Comparison of ENCODE assay signal across 8 cellular contexts in the genomic region with DNA sequence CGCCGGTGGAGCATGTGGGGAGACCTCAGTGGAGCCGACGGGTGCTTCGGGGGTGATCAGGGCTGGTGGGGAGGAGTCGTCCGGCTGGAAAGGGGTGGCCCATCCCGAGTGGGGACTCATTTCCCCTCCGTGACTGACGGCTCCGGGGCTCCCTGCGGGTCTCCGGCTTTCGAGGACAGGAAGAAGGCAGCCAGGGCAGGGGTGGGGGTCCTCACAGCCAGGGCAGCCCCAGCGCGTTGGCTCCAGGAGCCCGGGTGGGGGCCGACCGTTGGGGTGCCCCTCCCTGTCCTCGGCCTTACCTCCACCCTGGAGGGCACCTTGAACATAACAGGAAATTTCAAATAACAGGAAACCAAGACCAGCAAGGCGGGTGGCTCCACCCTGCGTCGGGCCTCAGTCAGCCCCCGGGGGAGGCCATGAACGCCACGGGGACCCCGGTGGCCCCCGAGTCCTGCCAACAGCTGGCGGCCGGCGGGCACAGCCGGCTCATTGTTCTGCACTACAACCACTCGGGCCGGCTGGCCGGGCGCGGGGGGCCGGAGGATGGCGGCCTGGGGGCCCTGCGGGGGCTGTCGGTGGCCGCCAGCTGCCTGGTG. TPM values are rescaled to one million over a fixed set of nuclear protein-coding genes. Genes with fewer than 3 reads are reported as not detected.
DNase-seq lines count a peak whose midpoint lies in the region; ATAC-seq and TF ChIP-seq lines count a peak whose summit lies in the region.

A gene with protein sequence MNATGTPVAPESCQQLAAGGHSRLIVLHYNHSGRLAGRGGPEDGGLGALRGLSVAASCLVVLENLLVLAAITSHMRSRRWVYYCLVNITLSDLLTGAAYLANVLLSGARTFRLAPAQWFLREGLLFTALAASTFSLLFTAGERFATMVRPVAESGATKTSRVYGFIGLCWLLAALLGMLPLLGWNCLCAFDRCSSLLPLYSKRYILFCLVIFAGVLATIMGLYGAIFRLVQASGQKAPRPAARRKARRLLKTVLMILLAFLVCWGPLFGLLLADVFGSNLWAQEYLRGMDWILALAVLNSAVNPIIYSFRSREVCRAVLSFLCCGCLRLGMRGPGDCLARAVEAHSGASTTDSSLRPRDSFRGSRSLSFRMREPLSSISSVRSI (plus strand): TSS at position 393 of the 596 bp plus-strand sequence. CDS start 24 bp downstream, at position 417.

- ATAC-seq in Right ventricle myocardium inferior (peak; percentile 40), esophagus mucosa (peak; percentile 42)
- ATAC-seq in activated CD4-positive, alpha-beta T cell treated with anti-CD3 and anti-CD28 coated beads for 36 hours: peak; percentile 57

- CTCF ChIA-PET in activated CD4-positive, alpha-beta T cell treated with anti-CD3 and anti-CD28 coated beads for 36 hours (lab: Charles Lee): interaction anchor here (0.6 kb wide), 1 partner anchor 34 kb away, joined by 3 read pairs; no protein-coding TSS in a partner anchor

- in situ Hi-C loops in G401 (cut with HindIII; ENCODE audit: low sequenced_read_pairs): no loop called here

- no peaks in the 10 kb centered on the region for H3K27me3 Mint-ChIP-seq in activated CD4-positive, alpha-beta T cell treated with anti-CD3 and anti-CD28 coated beads for 36 hours

- DNase-seq in Right ventricle myocardium inferior (ENCODE audit: missing footprints) (no peak), right atrium auricular region (ENCODE audit: low spot score) (no peak), RKO (ENCODE audit: low spot score) (no peak), HCEC 1CT (no peak), G401 (ENCODE audit: low spot score) (no peak)
- DNase-seq in activated CD4-positive, alpha-beta T cell treated with anti-CD3 and anti-CD28 coated beads for 36 hours: peak; percentile 76
- DNase-seq in stimulated activated CD8-positive, alpha-beta memory T cell treated with anti-CD3 and anti-CD28 coated beads, Interleukin-15, amount 100 ng/mL, for 48 hours (ENCODE audit: low read depth in 2 of 2): peak; percentile 54 to 56

- no peaks in the 10 kb centered on the region for H3K9me3 Mint-ChIP-seq in activated CD4-positive, alpha-beta T cell treated with anti-CD3 and anti-CD28 coated beads for 36 hours (ENCODE audit: low read depth)

- POLR2A ChIA-PET in activated CD4-positive, alpha-beta T cell treated with anti-CD3 and anti-CD28 coated beads for 36 hours (lab: Charles Lee): interaction anchor here (0.6 kb wide), 1 partner anchor 48 kb away, joined by 4 read pairs; no protein-coding TSS in a partner anchor

- peaks cover 28% of the 10 kb centered on the region for H3K4me1 Mint-ChIP-seq in activated CD4-positive, alpha-beta T cell treated with anti-CD3 and anti-CD28 coated beads for 36 hours

- peak within 1 kb of the TSS; percentile 97 for H3K27ac Mint-ChIP-seq in activated CD4-positive, alpha-beta T cell treated with anti-CD3 and anti-CD28 coated beads for 36 hours

- H3K27ac ChIP-seq in right atrium auricular region: no peak within 1 kb of the TSS

- no peaks in the 10 kb centered on the region for H3K27me3 ChIP-seq in right atrium auricular region

- no peaks in the 10 kb centered on the region for H3K36me3 ChIP-seq in right atrium auricular region

- intact Hi-C loops in Right ventricle myocardium inferior (cut with DNase I): no loop called here
- intact Hi-C loops in activated CD4-positive, alpha-beta T cell treated with anti-CD3 and anti-CD28 coated beads for 36 hours (cut with DNase I, micrococcal nuclease): loop anchor here in 1 of 2 experiments (1.0 kb wide), 1 partner anchor 36 kb away; no protein-coding TSS in a partner anchor

- H3K9me3 ChIP-seq in right atrium auricular region: no peaks in the 10 kb centered on the region

- peak within 1 kb of the TSS in 1 of 2 donors; percentile 24 for H3K4me3 ChIP-seq in right atrium auricular region

- no peaks in the 10 kb centered on the region for H3K4me1 ChIP-seq in right atrium auricular region

- H3K36me3 Mint-ChIP-seq in activated CD4-positive, alpha-beta T cell treated with anti-CD3 and anti-CD28 coated beads for 36 hours (ENCODE audit: low read depth): peaks cover 38% of the 10 kb centered on the region

- no peak for TF ChIP-seq CTCF in right atrium auricular region (IDR thresholded peaks at IDR 0.05)

- H3K4me3 Mint-ChIP-seq in activated CD4-positive, alpha-beta T cell treated with anti-CD3 and anti-CD28 coated beads for 36 hours: peak within 1 kb of the TSS; percentile 99

RNA-seq across cellular contexts. Expression of the gene that starts here (rescaled TPM):
- 1.2 TPM for total RNA-seq in Right ventricle myocardium inferior
- total RNA-seq in right atrium auricular region: under 1 TPM; 0.48 to 0.94 TPM
- 10 to 100 TPM; 29.0 to 32.2 TPM for total RNA-seq in activated CD4-positive, alpha-beta T cell treated with anti-CD3 and anti-CD28 coated beads for 36 hours
- total RNA-seq in esophagus mucosa: 1.1 TPM
- not detected in 2 replicates for total RNA-seq in G401 (2014; rRNA removed; shearing (Covaris generic))

Comparison
In these comparisons a context has a peak if more than half of its experiments do, and no peak if none do; other contexts are left out.
1. RNA of the gene that starts here (total RNA-seq): 29.0 to 32.2 TPM in activated CD4-positive, alpha-beta T cell treated with anti-CD3 and anti-CD28 coated beads for 36 hours; 1.2 TPM in Right ventricle myocardium inferior (single experiment), 1.1 TPM in esophagus mucosa (single experiment), 0.48 to 0.94 TPM in right atrium auricular region and not detected in G401; every median in the first group is over 10 times any median in the second.
2. DNase-seq: peak in activated CD4-positive, alpha-beta T cell treated with anti-CD3 and anti-CD28 coated beads for 36 hours (single experiment) and stimulated activated CD8-positive, alpha-beta memory T cell treated with anti-CD3 and anti-CD28 coated beads, Interleukin-15, amount 100 ng/mL, for 48 hours (2 of 2); none in Right ventricle myocardium inferior (single experiment), right atrium auricular region (single experiment), RKO (single experiment), HCEC 1CT (single experiment) and G401 (single experiment).
3. Peak in every context shown above with its lines, with median percentiles within 50 percentile points of each other: ATAC-seq.